In the genomic region with DNA sequence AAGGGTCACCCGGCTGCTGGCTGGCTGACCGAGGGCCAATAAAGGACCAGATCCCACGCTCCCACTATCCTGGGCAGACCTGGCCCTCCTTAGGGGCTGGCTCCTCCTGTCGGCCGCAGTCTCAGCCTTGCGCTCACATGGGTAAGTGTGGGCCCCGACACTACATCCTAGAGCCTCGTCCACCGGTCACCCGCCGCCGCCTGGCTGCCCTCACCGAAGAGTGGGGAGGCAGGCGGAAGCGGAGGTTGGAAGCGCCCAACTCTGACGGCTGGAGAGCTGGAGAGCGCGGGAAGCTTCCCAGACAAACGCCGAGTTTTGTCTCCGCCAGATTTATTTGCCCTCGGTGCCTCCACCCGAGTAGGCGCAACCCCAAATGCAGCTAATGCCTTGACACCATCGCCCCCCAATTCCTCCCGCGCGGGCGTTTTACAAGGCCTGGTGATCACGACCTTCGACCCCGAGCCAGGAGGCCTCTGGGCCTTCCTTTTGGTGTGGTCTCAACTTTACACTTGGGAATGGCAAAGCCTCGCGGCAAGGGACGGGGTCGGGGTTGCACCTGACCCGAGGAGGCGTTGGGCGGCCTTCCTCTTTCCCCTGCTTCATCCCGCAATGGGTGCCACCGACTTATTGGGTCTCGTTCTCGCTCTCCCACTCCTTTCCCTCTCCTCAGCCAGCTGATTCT, we compare ENCODE assay signal across 17 cellular contexts.
DNase-seq lines count a peak whose midpoint lies in the region; ATAC-seq, FAIRE-seq and TF ChIP-seq lines count a peak whose summit lies in the region.
"Had no signal": no experiment of that assay in that cellular context is flagged by ENCODE, and none has a peak within 500 bp of the region (broad histone marks: within the 10 kb centered on the region; RNA-seq: fewer than 3 reads in every experiment).

No MANE protein-coding gene starts in this region.

- H2BK5ac ChIP-seq in trophoblast cell (ENCODE audit: low read depth, low read length, poor library complexity), result no peak overlapping the region

- no peaks in the 10 kb centered on the region for H3K79me2 ChIP-seq in GM23338 (replicated peaks; ENCODE audit: insufficient read depth)
- peaks cover 9% of the 10 kb centered on the region for H3K79me2 ChIP-seq in keratinocyte (ENCODE audit: control insufficient read depth, insufficient read depth, low read length)
- peaks cover 2% of the 10 kb centered on the region for H3K79me2 ChIP-seq in trophoblast cell (ENCODE audit: control insufficient read depth, insufficient read depth, low read length, poor library complexity)

- H3K79me1 ChIP-seq in trophoblast cell (ENCODE audit: low read length), result peaks cover 8% of the 10 kb centered on the region

- no peaks in the 10 kb centered on the region for H3K9me1 ChIP-seq in keratinocyte (ENCODE audit: control insufficient read depth, extremely low read depth, insufficient read depth, low read length)

- no peak overlapping the region for H3K18ac ChIP-seq in trophoblast cell (ENCODE audit: low read length)

- peaks cover 60% of the 10 kb centered on the region for H3K27me3 ChIP-seq in GM23338 (ENCODE audit: insufficient read depth)
- peaks cover 6% of the 10 kb centered on the region for H3K27me3 ChIP-seq in keratinocyte (ENCODE audit: control insufficient read depth, extremely low read depth, insufficient read depth, low read length)
- H3K27me3 ChIP-seq in trophoblast cell (ENCODE audit: insufficient read depth, low read length), result peaks cover 8% of the 10 kb centered on the region

- H3K9me3 ChIP-seq in keratinocyte (ENCODE audit: control insufficient read depth, low read depth, low read length) (no peaks in the 10 kb centered on the region), trophoblast cell (ENCODE audit: insufficient read depth, low read depth, low read length) (peaks cover 4% of the 10 kb centered on the region)
- H3K9me3 ChIP-seq: psoas muscle had no signal

- peaks cover 10% of the 10 kb centered on the region for H3K4me1 Mint-ChIP-seq in GM23338
- peaks cover 9% of the 10 kb centered on the region for H3K4me1 Mint-ChIP-seq in brain
- H3K4me1 Mint-ChIP-seq: memory B cell, natural killer cell had no signal

- H3K14ac ChIP-seq in trophoblast cell (ENCODE audit: low read length), result no peak overlapping the region

- H3K4me1 ChIP-seq in GM23338 (ENCODE audit: insufficient read depth) (0 out of 2 replicates have a peak, but pooled peaks cover 4% of the 10 kb centered on the region), keratinocyte (ENCODE audit: control insufficient read depth, extremely low read depth, insufficient read depth, low read length) (peaks cover 20% of the 10 kb centered on the region), trophoblast cell (ENCODE audit: control insufficient read depth in 1 of 2, insufficient read depth in 2 of 2, low read length in 2 of 2) (peaks cover 8% of the 10 kb centered on the region in 2 experiments)
- H3K4me1 ChIP-seq: psoas muscle had no signal

- no peaks in the 10 kb centered on the region; the same call in 2 of the 3 replicates for H3K36me3 Mint-ChIP-seq in GM23338 (ENCODE audit: low read depth)
- no peaks in the 10 kb centered on the region for H3K36me3 Mint-ChIP-seq in brain
- H3K36me3 Mint-ChIP-seq: memory B cell, natural killer cell had no signal

- H3K4me3 Mint-ChIP-seq in GM23338 (peak overlapping the region; percentile 68), brain (peak overlapping the region; percentile 70 to 82 (median 77))
- H3K4me3 Mint-ChIP-seq: memory B cell, natural killer cell had no signal

- no peaks in the 10 kb centered on the region for H3F3A ChIP-seq in GM23338 (replicated peaks; ENCODE audit: low read depth)

- no peak overlapping the region for H3K23ac ChIP-seq in trophoblast cell (ENCODE audit: low read length)

- H3K27ac Mint-ChIP-seq in GM23338 (no peak overlapping the region), brain (peak overlapping the region in 2 of 5 experiments; percentile 26 to 71)
- H3K27ac Mint-ChIP-seq: memory B cell, natural killer cell had no signal

- dilution Hi-C loops in keratinocyte (cut with MboI; ENCODE audit: extremely low pct_ligation_motif_present, low sequenced_read_pairs), result no loop called here

- no peak overlapping the region for H2AK5ac ChIP-seq in trophoblast cell (ENCODE audit: low read length)

- H3K27ac ChIP-seq in GM23338 (ENCODE audit: low read depth) (no peak overlapping the region), keratinocyte (ENCODE audit: control insufficient read depth, insufficient read depth, low read length) (no peak overlapping the region), trophoblast cell (ENCODE audit: low read depth, low read length) (no peak overlapping the region)
- H3K27ac ChIP-seq: dorsolateral prefrontal cortex, psoas muscle, RWPE1 had no signal

- WGBS in trophoblast cell (ENCODE audit: extremely low coverage, insufficient coverage, insufficient read length), result no CpG with 5 or more reads among the region's 44 CpGs

- peak; percentile 32 for FAIRE-seq in keratinocyte (lab: Jason Lieb, UNC)

- no peak overlapping the region for H2BK120ac ChIP-seq in trophoblast cell (ENCODE audit: insufficient read depth, low read length, poor library complexity)

- no peaks in the 10 kb centered on the region for H3K36me3 ChIP-seq in GM23338 (ENCODE audit: insufficient read depth)
- no peaks in the 10 kb centered on the region for H3K36me3 ChIP-seq in keratinocyte (ENCODE audit: control insufficient read depth in 2 of 2, extremely low read depth in 1 of 2, insufficient read depth in 2 of 2, low read length in 2 of 2)
- H3K36me3 ChIP-seq in trophoblast cell (ENCODE audit: control insufficient read depth in 1 of 2, insufficient read depth in 2 of 2, low read length in 2 of 2), result no peaks in the 10 kb centered on the region

- no peak overlapping the region for H4K12ac ChIP-seq in trophoblast cell (ENCODE audit: low read depth, low read length)

- TF ChIP-seq CTCF in GM23338 (conservative IDR thresholded peaks at IDR 0.05; ENCODE audit: low read depth in 2 of 2) (peak; percentile 32 to 71; a peak in 3 of 4 replicates), brain (conservative IDR thresholded peaks at IDR 0.05) (no peak), keratinocyte (optimal IDR thresholded peaks at IDR 0.05 in 1 of 3, IDR thresholded peaks at IDR 0.05 in 1 of 3, conservative IDR thresholded peaks at IDR 0.05 in 1 of 3; ENCODE audit: extremely low read depth in 1 of 3, insufficient read depth in 2 of 3, low read length in 3 of 3) (no peak)

- no peak overlapping the region for H3K9ac ChIP-seq in keratinocyte (ENCODE audit: control insufficient read depth, extremely low read depth, insufficient read depth, low read length)
- H3K9ac ChIP-seq in trophoblast cell (ENCODE audit: low read length), result no peak overlapping the region

- peak; percentile 70 for DNase-seq in GM23338 (ENCODE audit: low spot score)
- no peak for DNase-seq in keratinocyte (ENCODE audit: low read depth, low spot score)
- DNase-seq in trophoblast cell, result no peak
- DNase-seq in GOT3 (lab: John Stamatoyannopoulos, UW), result no peak
- no peak for DNase-seq in T-helper 1 cell
- DNase-seq in NCI-H1105 (lab: John Stamatoyannopoulos, UW), result no peak
- DNase-seq: activated CD4-positive, alpha-beta T cell treated with anti-CD3 and anti-CD28 coated beads for 4 hours; DMS79; dorsolateral prefrontal cortex; natural killer cell; psoas muscle; stimulated activated CD4-positive, alpha-beta T cell treated with anti-CD3 and anti-CD28 coated beads, Interleukin-4, amount 100 ng/mL, for 4 hours had no signal

- peak; percentile 75 for ATAC-seq in GM23338
- ATAC-seq in GM19395 (IDR thresholded peaks at IDR 0.05; ENCODE audit: unreplicated experiment), result no peak
- ATAC-seq: esophagus mucosa, natural killer cell, psoas muscle had no signal

- H4K8ac ChIP-seq in trophoblast cell (ENCODE audit: low read depth, low read length), result no peak overlapping the region

- H3K9me2 ChIP-seq in GM23338 (ENCODE audit: insufficient read depth), result no peaks in the 10 kb centered on the region

- peaks cover 38% of the 10 kb centered on the region for H3K27me3 Mint-ChIP-seq in GM23338 (ENCODE audit: insufficient read depth, low read depth, poor library complexity)
- peaks cover 76% of the 10 kb centered on the region for H3K27me3 Mint-ChIP-seq in brain

- H3K9me3 Mint-ChIP-seq in GM23338 (no peaks in the 10 kb centered on the region; the same call in 2 of the 3 replicates), brain (no peaks in the 10 kb centered on the region)
- H3K9me3 Mint-ChIP-seq: memory B cell had no signal

- H3K4me3 ChIP-seq in GM23338 (peak overlapping the region; percentile 71), keratinocyte (ENCODE audit: control insufficient read depth in 2 of 3, extremely low read depth in 1 of 3, insufficient read depth in 2 of 3, low read depth in 1 of 3, low read length in 3 of 3) (peak overlapping the region in 1 of 3 experiments; percentile 62), trophoblast cell (ENCODE audit: low read depth, low read length) (no peak overlapping the region)
- H3K4me3 ChIP-seq: psoas muscle had no signal

- no peak overlapping the region for H3K4ac ChIP-seq in trophoblast cell (ENCODE audit: low read depth, low read length)

- H2AFZ ChIP-seq in GM23338 (peak overlapping the region; percentile 99), keratinocyte (ENCODE audit: control insufficient read depth, low read length) (no peak overlapping the region), trophoblast cell (ENCODE audit: insufficient read depth, low read length, poor library complexity) (no peak overlapping the region)

- H4K91ac ChIP-seq in trophoblast cell (ENCODE audit: low read depth, low read length), result no peak overlapping the region

- H3K4me2 ChIP-seq in GM23338 (peak overlapping the region; percentile 88), keratinocyte (ENCODE audit: control insufficient read depth, extremely low read depth, insufficient read depth, low read depth, low read length) (peak overlapping the region; percentile 47), trophoblast cell (ENCODE audit: low read length) (peak overlapping the region; percentile 69)

- H4K20me1 ChIP-seq in GM23338 (replicated peaks; ENCODE audit: insufficient read depth), result no peaks in the 10 kb centered on the region
- no peaks in the 10 kb centered on the region for H4K20me1 ChIP-seq in keratinocyte (ENCODE audit: control insufficient read depth, extremely low read depth, insufficient read depth, low read length)

- no peak overlapping the region for H2BK12ac ChIP-seq in trophoblast cell (ENCODE audit: low read length)

TF ChIP-seq in GM23338, 12 proteins besides CTCF, POLR2A, EP300 and RAD21:
- peak; percentile 18 for TF ChIP-seq EZH2 (IDR thresholded peaks at IDR 0.05; ENCODE audit: low read depth, unreplicated experiment)
- TF ChIP-seq STAT1 (IDR thresholded peaks at IDR 0.05; ENCODE audit: unreplicated experiment), result no peak
TF ChIP-seq in GM23338: peak in this region for 1.

Comparison
In these comparisons a context has a peak if more than half of its experiments do, and no peak if none do; other contexts are left out.
1. CTCF ChIP-seq: peak in GM23338 (2 of 2); none in brain (0 of 2) and keratinocyte (0 of 3).
2. Peak in every context shown above with its lines, with median percentiles within 50 percentile points of each other: H3K4me2 ChIP-seq.